In the genomic region with DNA sequence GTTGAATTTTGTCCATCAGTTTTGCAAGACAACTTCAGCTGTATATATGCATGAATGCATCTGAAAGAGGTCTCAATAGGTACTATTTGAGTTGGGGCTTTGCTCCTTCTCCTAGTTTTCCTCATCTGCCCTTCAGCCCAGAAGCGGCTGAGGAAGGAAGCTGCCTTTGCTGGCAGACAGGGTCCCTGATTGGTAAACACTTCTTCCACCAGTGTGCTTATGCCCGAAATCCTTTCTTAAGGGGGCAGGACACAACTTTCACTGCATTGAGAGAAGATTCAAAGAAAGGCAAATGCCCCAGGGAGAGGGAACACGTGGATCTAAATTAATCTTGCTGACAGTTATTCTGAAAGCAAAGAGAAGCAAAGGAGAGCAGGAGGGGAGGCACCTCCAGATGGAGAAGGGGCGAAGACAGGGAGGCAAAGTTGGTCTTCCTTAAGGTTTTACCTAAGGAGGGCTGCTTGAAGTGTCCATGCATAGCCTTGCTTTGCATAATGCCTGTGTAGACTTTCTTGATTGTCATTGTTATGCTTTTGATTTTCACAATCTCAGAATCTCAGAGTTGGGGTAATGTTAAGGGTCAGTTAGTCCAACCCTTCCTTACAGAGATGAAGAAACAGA, we compare ENCODE assay signal across 15 cellular contexts.
DNase-seq lines count a peak whose midpoint lies in the region; ATAC-seq and TF ChIP-seq lines count a peak whose summit lies in the region.
"Had no signal": no experiment of that assay in that cellular context is flagged by ENCODE, and none has a peak within 500 bp of the region (broad histone marks: within the 10 kb centered on the region; RNA-seq: fewer than 3 reads in every experiment).

No MANE protein-coding gene starts in this region.

- ATAC-seq in memory B cell (ENCODE audit: low read depth): no peak
- no peak for ATAC-seq in lower lobe of right lung
- ATAC-seq: natural killer cell had no signal

- BruUV-seq in A673 (replicated peaks; lab: Mats Ljungman, UMichigan): no TSS peak

- peaks cover 56% of the 10 kb centered on the region for H3K4me1 ChIP-seq in BLaER1
- no peaks in the 10 kb centered on the region for H3K4me1 ChIP-seq in lower lobe of right lung
- no peaks in the 10 kb centered on the region for H3K4me1 ChIP-seq in A673 (ENCODE audit: insufficient read depth, low read length, poor library complexity, severe bottlenecking)
- H3K4me1 ChIP-seq: Peyer's patch, transverse colon had no signal

- intact Hi-C loops in lower lobe of right lung (cut with DNase I): no loop called here
- intact Hi-C loops in A673 (cut with micrococcal nuclease; ENCODE audit: unreplicated experiment): no loop called here

- peak; percentile 42 to 54 for DNase-seq in NCI-H187 (lab: John Stamatoyannopoulos, UW)
- DNase-seq in SK-MEL-5 (ENCODE audit: low read depth, low spot score): peak; percentile 18
- DNase-seq in memory B cell (ENCODE audit: low spot score in 2 of 2): no peak
- DNase-seq in NCI-H2029 treated with DMSO at 0.1 percent for 48 hours (lab: John Stamatoyannopoulos, UW): no peak
- DNase-seq in lower lobe of right lung: no peak
- no peak for DNase-seq in A673 (ENCODE audit: low spot score)
- DNase-seq in NOMO-1 (lab: John Stamatoyannopoulos, UW; ENCODE audit: unreplicated experiment in 2 of 2): no peak
- DNase-seq: activated effector memory CD4-positive, alpha-beta T cell treated with anti-CD3 and anti-CD28 coated beads, Interleukin-2, amount 50 U/mL, for 16 hours; DMS153; dorsolateral prefrontal cortex; natural killer cell; Peyer's patch; transverse colon had no signal

- H3K36me3 ChIP-seq in BLaER1: no peaks in the 10 kb centered on the region
- H3K36me3 ChIP-seq in lower lobe of right lung: no peaks in the 10 kb centered on the region
- H3K36me3 ChIP-seq in A673 (ENCODE audit: insufficient read depth, low read length, poor library complexity, severe bottlenecking): no peaks in the 10 kb centered on the region
- H3K36me3 ChIP-seq: Peyer's patch, transverse colon had no signal

- peaks cover 2% of the 10 kb centered on the region for H3K27me3 Mint-ChIP-seq in memory B cell

- no peak for TF ChIP-seq CTCF in lower lobe of right lung (IDR thresholded peaks at IDR 0.05)
- no peak for TF ChIP-seq CTCF in A673 (conservative IDR thresholded peaks at IDR 0.05; ENCODE audit: low read depth, low read length)

- H3K9ac ChIP-seq in BLaER1: 0 out of 2 replicates have a peak overlapping the region, but pooled peaks have one; percentile 47

- H3K9me3 ChIP-seq in BLaER1 (no peaks in the 10 kb centered on the region), lower lobe of right lung (no peaks in the 10 kb centered on the region), A673 (ENCODE audit: low read depth, low read length, poor library complexity, severe bottlenecking) (no peaks in the 10 kb centered on the region)
- H3K9me3 ChIP-seq: Peyer's patch, transverse colon had no signal

- peak overlapping the region; percentile 6 for H3K4me3 Mint-ChIP-seq in memory B cell
- H3K4me3 Mint-ChIP-seq: natural killer cell had no signal

- POLR2A ChIA-PET in A673 (lab: Charles Lee; ENCODE audit: low non-redundant PET): no interaction called here

- no peaks in the 10 kb centered on the region for H3K36me3 Mint-ChIP-seq in memory B cell
- H3K36me3 Mint-ChIP-seq: natural killer cell had no signal

- peak overlapping the region; percentile 70 for H3K4me2 ChIP-seq in BLaER1

- H3K27ac Mint-ChIP-seq in memory B cell: no peak overlapping the region
- H3K27ac Mint-ChIP-seq: natural killer cell had no signal

- H3K27ac ChIP-seq in BLaER1 (peak overlapping the region; percentile 37; the same call in 1 of the 2 replicates), lower lobe of right lung (no peak overlapping the region), A673 (ENCODE audit: low read depth, low read length, poor library complexity, severe bottlenecking) (no peak overlapping the region)
- H3K27ac ChIP-seq: Peyer's patch, transverse colon, VCaP had no signal

- CTCF ChIA-PET in A673 (lab: Charles Lee): no interaction called here

- in situ Hi-C loops in SK-MEL-5 (cut with HindIII; ENCODE audit: low pct_unique_long_range_greater_than_20kb, low sequenced_read_pairs): no loop called here

- H3K4me1 Mint-ChIP-seq in memory B cell: peaks cover 7% of the 10 kb centered on the region
- H3K4me1 Mint-ChIP-seq: natural killer cell had no signal

- H3K4me3 ChIP-seq in BLaER1 (no peak overlapping the region), lower lobe of right lung (no peak overlapping the region), A673 (ENCODE audit: low read depth, low read length, poor library complexity, severe bottlenecking) (no peak overlapping the region)
- H3K4me3 ChIP-seq: dorsolateral prefrontal cortex, Peyer's patch, transverse colon had no signal

- no peaks in the 10 kb centered on the region for H3K27me3 ChIP-seq in BLaER1
- peaks cover 6% of the 10 kb centered on the region for H3K27me3 ChIP-seq in lower lobe of right lung (ENCODE audit: low read depth)
- peaks cover 15% of the 10 kb centered on the region for H3K27me3 ChIP-seq in A673 (replicated peaks; ENCODE audit: insufficient read depth, low read depth, low read length, poor library complexity)
- H3K27me3 ChIP-seq: Peyer's patch, transverse colon had no signal

- H4K20me1 ChIP-seq in BLaER1: no peaks in the 10 kb centered on the region

- H3K9me3 Mint-ChIP-seq in memory B cell: no peaks in the 10 kb centered on the region
- H3K9me3 Mint-ChIP-seq: natural killer cell had no signal

Comparison
In these comparisons a context has a peak if more than half of its experiments do, and no peak if none do; other contexts are left out.
1. DNase-seq: peak in NCI-H187 (2 of 2) and SK-MEL-5 (single experiment); none in memory B cell (0 of 2), NCI-H2029 treated with DMSO at 0.1 percent for 48 hours (single experiment), lower lobe of right lung (single experiment), A673 (single experiment) and NOMO-1 (0 of 2).